In genomic region chr1:226432586-226433360, GRCh38 we compare ENCODE assay signal across 14 cellular contexts. TPM values are rescaled to one million over a fixed set of nuclear protein-coding genes. Genes with fewer than 3 reads are reported as not detected.
A peak's percentile ranks its signal among the peaks of the same experiment; 100 is the strongest.
DNase-seq lines count a peak whose midpoint lies in the region; ATAC-seq, FAIRE-seq and TF ChIP-seq lines count a peak whose summit lies in the region.
"Had no signal": no experiment of that assay in that cellular context is flagged by ENCODE, and none has a peak within 500 bp of the region (broad histone marks: within the 10 kb centered on the region; RNA-seq: fewer than 3 reads in every experiment).

No MANE protein-coding gene starts in this region.

- H3K9me1 ChIP-seq in K562 (ENCODE audit: control insufficient read depth, insufficient read depth, low read length) = no peaks in the 10 kb centered on the region

- H3K79me2 ChIP-seq in GM23338 (replicated peaks; ENCODE audit: insufficient read depth) (no peaks in the 10 kb centered on the region), K562 (ENCODE audit: control insufficient read depth, insufficient read depth, low read length) (no peaks in the 10 kb centered on the region)

- intact Hi-C loops in K562 (cut with micrococcal nuclease) = no loop called here

- H3K9me3 Mint-ChIP-seq in GM23338 (no peaks in the 10 kb centered on the region), neural crest cell (no peaks in the 10 kb centered on the region)

- peaks cover 10% of the 10 kb centered on the region; the same call in 2 of the 3 replicates for H3K4me1 Mint-ChIP-seq in GM23338
- peaks cover 8% of the 10 kb centered on the region for H3K4me1 Mint-ChIP-seq in neural crest cell

- TF ChIP-seq CTCF in GM23338 (conservative IDR thresholded peaks at IDR 0.05; ENCODE audit: low read depth in 2 of 2) (peak in 1 of 2 experiments; percentile 19; a peak in 1 of 4 replicates), K562 (IDR thresholded peaks at IDR 0.05 in 2 of 3, conservative IDR thresholded peaks at IDR 0.05 in 1 of 3; ENCODE audit: insufficient read depth in 2 of 3, low read depth in 1 of 3, low read length in 3 of 3) (no peak), neural crest cell (conservative IDR thresholded peaks at IDR 0.05) (no peak)

- no peak for TF ChIP-seq POLR2A in K562 (conservative IDR thresholded peaks at IDR 0.05)

- H3K4me3 ChIP-seq in GM23338 (no peak overlapping the region), K562 (no peak overlapping the region)
- H3K4me3 ChIP-seq: A549 had no signal

- no peaks in the 10 kb centered on the region for H3F3A ChIP-seq in GM23338 (replicated peaks; ENCODE audit: low read depth)

- no peaks in the 10 kb centered on the region for H3K9me3 ChIP-seq in K562 (replicated peaks; ENCODE audit: control insufficient read depth, insufficient read depth, low read depth, low read length)
- H3K9me3 ChIP-seq: A549, Caco-2 had no signal

- H3K9ac ChIP-seq in K562 (ENCODE audit: insufficient read depth in 1 of 2, low read depth in 2 of 2, low read length in 2 of 2) = no peak overlapping the region

- H3K4me3 Mint-ChIP-seq in GM23338 (no peak overlapping the region), neural crest cell (no peak overlapping the region)

- no peak for TF ChIP-seq EP300 in K562 (IDR thresholded peaks at IDR 0.05; ENCODE audit: low read length)

- peak; percentile 26 for DNase-seq in NCI-H2227 (lab: John Stamatoyannopoulos, UW; ENCODE audit: unreplicated experiment)
- no peak for DNase-seq in NCI-H2227 treated with DMSO at 0.1 percent for 48 hours (lab: John Stamatoyannopoulos, UW)
- DNase-seq in GM23338 (ENCODE audit: low spot score) = no peak
- DNase-seq in K562 (ENCODE audit: extremely low read depth in 1 of 4, low spot score in 3 of 4) = no peak
- DNase-seq in neural crest cell (ENCODE audit: low read depth, low spot score) = no peak
- DNase-seq in NCI-H1092 (lab: John Stamatoyannopoulos, UW) = no peak
- DNase-seq: Caco-2; NCI-H2029; NK-92 treated with Interleukin-12 subunit alpha and Interleukin-12 subunit beta, amount 100 ng/mL, for 24 hours; PC-3 had no signal

- TF ChIP-seq RAD21 in K562 (CRISPR knock-in tag; conservative IDR thresholded peaks at IDR 0.05 in 1 of 2, IDR thresholded peaks at IDR 0.05 in 1 of 2) = no peak

- H3K27ac Mint-ChIP-seq in GM23338 = no peak overlapping the region
- peak overlapping the region; percentile 84 for H3K27ac Mint-ChIP-seq in neural crest cell (ENCODE audit: unreplicated experiment)

- no peaks in the 10 kb centered on the region for H3K9me2 ChIP-seq in GM23338 (ENCODE audit: insufficient read depth)

- in situ Hi-C loops in K562 (cut with MboI) = no loop called here

- H3K27me3 Mint-ChIP-seq in GM23338 (ENCODE audit: insufficient read depth, low read depth, poor library complexity) (peaks cover 2% of the 10 kb centered on the region), neural crest cell (ENCODE audit: low read depth) (peaks cover 9% of the 10 kb centered on the region)

- BruUV-seq in K562 (replicated peaks; lab: Mats Ljungman, UMichigan) = no TSS peak

- POLR2A ChIA-PET in K562 (lab: Yijun Ruan, JAX) = interaction anchor here (0.7 to 0.9 kb wide), 2 partner anchors 368 to 915 kb away, joined by 3 read pairs; no protein-coding TSS in a partner anchor

- H2AFZ ChIP-seq in GM23338 (peak overlapping the region; percentile 69), K562 (ENCODE audit: low read depth, low read length) (no peak overlapping the region)

- H3K36me3 Mint-ChIP-seq in GM23338 (ENCODE audit: low read depth) = no peaks in the 10 kb centered on the region
- no peaks in the 10 kb centered on the region for H3K36me3 Mint-ChIP-seq in neural crest cell (ENCODE audit: low read depth)

- CTCF ChIA-PET in K562 (lab: Yijun Ruan, JAX; ENCODE audit: low intra/inter-chr PET ratio) = no interaction called here

- 5% methylated on average over 14 of the region's 14 CpGs for WGBS in K562 (ENCODE audit: insufficient coverage, low coverage, missing lambda C conversion rate)

- no peaks in the 10 kb centered on the region for H3K36me3 ChIP-seq in GM23338 (ENCODE audit: insufficient read depth)
- no peaks in the 10 kb centered on the region for H3K36me3 ChIP-seq in K562 (ENCODE audit: control insufficient read depth, insufficient read depth, low read length)

- H4K20me1 ChIP-seq in GM23338 (replicated peaks; ENCODE audit: insufficient read depth) = no peaks in the 10 kb centered on the region
- no peaks in the 10 kb centered on the region for H4K20me1 ChIP-seq in K562 (replicated peaks; ENCODE audit: control insufficient read depth, insufficient read depth, low read length)

- no peak overlapping the region for H3K4me2 ChIP-seq in GM23338
- H3K4me2 ChIP-seq in K562 (ENCODE audit: insufficient read depth, low read length) = no peak overlapping the region
- H3K4me2 ChIP-seq: A549 had no signal

- H3K27me3 ChIP-seq in GM23338 (ENCODE audit: insufficient read depth) (no peaks in the 10 kb centered on the region), K562 (ENCODE audit: control insufficient read depth in 2 of 2, insufficient read depth in 2 of 2, low read length in 2 of 2) (peaks cover 25 to 66% of the 10 kb centered on the region in 2 experiments)

- H3K4me1 ChIP-seq in GM23338 (ENCODE audit: insufficient read depth) (no peaks in the 10 kb centered on the region; the same call in 1 of the 2 replicates), K562 (replicated peaks in 1 of 2; ENCODE audit: control insufficient read depth in 2 of 2, insufficient read depth in 2 of 2, low read length in 2 of 2) (no peaks in the 10 kb centered on the region)
- H3K4me1 ChIP-seq: A549, Caco-2 had no signal

- H3K27ac ChIP-seq in GM23338 (ENCODE audit: low read depth) (no peak overlapping the region), K562 (ENCODE audit: extremely low read depth, low read depth, low read length) (no peak overlapping the region)
- H3K27ac ChIP-seq: A549 had no signal

- ATAC-seq in GM23338 (peak; percentile 44), K562 (peak; percentile 24; the same call in 2 of the 3 replicates), HG03520 (IDR thresholded peaks at IDR 0.05; ENCODE audit: unreplicated experiment) (no peak), GM19395 (IDR thresholded peaks at IDR 0.05; ENCODE audit: unreplicated experiment) (no peak)
- ATAC-seq: A549, HCT116, PC-3 had no signal

- FAIRE-seq in K562 (lab: Jason Lieb, UNC) = no peak
- FAIRE-seq: A549 had no signal

TF ChIP-seq in GM23338, 12 proteins besides CTCF, POLR2A, EP300 and RAD21:
- no peak for TF ChIP-seq NANOG (IDR thresholded peaks at IDR 0.05; ENCODE audit: borderline replicate concordance)
TF ChIP-seq in GM23338: peak in this region for 0.

TF ChIP-seq in K562, 482 proteins besides CTCF, POLR2A, EP300 and RAD21 (continues in another document):
- TF ChIP-seq RBFOX2 (IDR thresholded peaks at IDR 0.05; ENCODE audit: low read depth, low read length) (no peak), RBBP5 (IDR thresholded peaks at IDR 0.05; ENCODE audit: borderline replicate concordance, insufficient read depth, low read length, poor library complexity, severe bottlenecking) (no peak), SRSF1 (IDR thresholded peaks at IDR 0.05; ENCODE audit: low read depth, low read length) (no peak), TSC22D4 (tag; IDR thresholded peaks at IDR 0.05) (no peak), ZKSCAN8 (CRISPR knock-in tag; IDR thresholded peaks at IDR 0.05) (no peak), BDP1 (IDR thresholded peaks at IDR 0.05; ENCODE audit: insufficient read depth, insufficient read length) (no peak), ESRRA (IDR thresholded peaks at IDR 0.05; ENCODE audit: borderline replicate concordance, low read depth) (no peak), E2F8 (IDR thresholded peaks at IDR 0.05; ENCODE audit: low read depth, partially characterized antibody) (no peak), ZNF76 (CRISPR knock-in tag; IDR thresholded peaks at IDR 0.05; ENCODE audit: borderline replicate concordance) (no peak)

RNA-seq across cellular contexts. Expression of gene PARP1, which starts 24.9 kb away (rescaled TPM):
- 603 and 877 TPM in 2 replicates for total RNA-seq in GM23338 (2014; rRNA removed; shearing (Covaris generic))
- 1,061 and 1,082 TPM in 2 replicates for polyA plus RNA-seq in GM23338 (2016; fragmentation: Nextera tagmentation; extraction: Ambion mirVana)
- 139 and 225 TPM in 2 replicates for total RNA-seq in K562 (2011; cell fraction: chromatin; rRNA removed; ENCODE audit: low replicate concordance)
- 160 and 161 TPM in 2 replicates for total RNA-seq in K562 (2011; cell fraction: nucleolus; rRNA removed)
- total RNA-seq in K562 (2011; cell fraction: nucleoplasm; rRNA removed) = 144 and 147 TPM in 2 replicates
- 300 and 416 TPM in 2 replicates for total RNA-seq in K562 (2014; rRNA removed)
- total RNA-seq in K562 (2014; rRNA removed; fragmentation: Illumina TruSeq; extraction: Trizol) = 187 and 203 TPM in 2 replicates
- 216 and 225 TPM in 2 replicates for total RNA-seq in K562 (2015; rRNA removed; fragmentation: Illumina TruSeq; extraction: Trizol)
- 245 and 279 TPM in 2 replicates for total RNA-seq in K562 (2021)
- polyA plus RNA-seq in K562 (2011; rRNA removed) = 250 and 286 TPM in 2 replicates
- polyA plus RNA-seq in K562 (2011; cell fraction: cytosol; rRNA removed) = 274 and 360 TPM in 2 replicates
- 178 and 198 TPM in 2 replicates for polyA plus RNA-seq in K562 (2011; cell fraction: nucleus; rRNA removed)
- 145 and 231 TPM in 2 replicates for polyA plus RNA-seq in K562 (2012)
- 262 and 306 TPM in 2 replicates for polyA plus RNA-seq in K562 (2014; fragmentation: Illumina TruSeq; extraction: Trizol)
- polyA plus RNA-seq in K562 (2014; fragmentation: Nextera tagmentation; extraction: Ambion mirVana) = 100 to 1,000 TPM; 121 to 211 TPM
- polyA plus RNA-seq in K562 (2014; rRNA removed) = 272 and 273 TPM in 2 replicates
- 294 and 321 TPM in 2 replicates for polyA minus RNA-seq in K562 (2011; rRNA and poly(A)+ RNA removed)
- polyA minus RNA-seq in K562 (2011; cell fraction: cytosol; rRNA and poly(A)+ RNA removed) = 158 and 169 TPM in 2 replicates
- polyA minus RNA-seq in K562 (2011; cell fraction: nucleus; rRNA and poly(A)+ RNA removed) = 96.9 and 122 TPM in 2 replicates
- 313 and 329 TPM in 2 replicates for total RNA-seq in neural crest cell

Comparison
In these comparisons a context has a peak if more than half of its experiments do, and no peak if none do; other contexts are left out.
1. ATAC-seq: peak in GM23338 (single experiment) and K562 (single experiment); none in HG03520 (single experiment) and GM19395 (single experiment).